ENCODE assay signal across 20 cellular contexts in genomic region chr10:132872658-132873057, GRCh38.
DNase-seq lines count a peak whose midpoint lies in the region; ATAC-seq and TF ChIP-seq lines count a peak whose summit lies in the region.
"Had no signal": no experiment of that assay in that cellular context is flagged by ENCODE, and none has a peak within 500 bp of the region (broad histone marks: within the 10 kb centered on the region; RNA-seq: fewer than 3 reads in every experiment).

No MANE protein-coding gene starts in this region.

- WGBS in suprapubic skin = 91% methylated on average over 13 of the region's 13 CpGs

- CTCF ChIA-PET in activated CD8-positive, alpha-beta memory T cell treated with anti-CD3 and anti-CD28 coated beads, Interleukin-2, amount 10 ng/mL, durations not matched to agents 7 days and 5 days (lab: Charles Lee) = no interaction called here

- DNase-seq in activated T-cell treated with anti-CD3 and anti-CD28 coated beads, Interleukin-2, amount 50 U/mL, for 24 hours = peak; percentile 15
- DNase-seq in activated T-cell treated with anti-CD3 and anti-CD28 coated beads, Interleukin-2, amount 50 U/mL, for 1 hour = no peak
- peak; percentile 12 for DNase-seq in activated CD8-positive, alpha-beta memory T cell treated with anti-CD3 and anti-CD28 coated beads, Interleukin-2, amount 10 ng/mL, durations not matched to agents 7 days and 5 days
- peak; percentile 72 for DNase-seq in mesenteric fat pad (ENCODE audit: low spot score)
- peak; percentile 24 to 47 for DNase-seq in suprapubic skin (ENCODE audit: low spot score in 2 of 2)
- no peak for DNase-seq in foreskin keratinocyte
- no peak for DNase-seq in amygdala (lab: John Stamatoyannopoulos, UW)
- no peak for DNase-seq in GM10266 (ENCODE audit: extremely low spot score)
- DNase-seq: 8988T, DMS79 treated with DMSO at 0.1 percent for 48 hours, IMR-90, NCI-H1417, NCI-H1930, NCI-H345, NCI-H526, PC-3 had no signal

- peaks cover 4% of the 10 kb centered on the region for H3K9me3 ChIP-seq in suprapubic skin
- H3K9me3 ChIP-seq: HAP-1 had no signal

- no peaks in the 10 kb centered on the region for H3K9me3 Mint-ChIP-seq in activated T-cell treated with anti-CD3 and anti-CD28 coated beads, Interleukin-2, amount 50 U/mL, for 24 hours
- H3K9me3 Mint-ChIP-seq in activated CD8-positive, alpha-beta memory T cell treated with anti-CD3 and anti-CD28 coated beads, Interleukin-2, amount 10 ng/mL, durations not matched to agents 7 days and 5 days (ENCODE audit: low read depth) = no peaks in the 10 kb centered on the region

- no peak for TF ChIP-seq CTCF in suprapubic skin (IDR thresholded peaks at IDR 0.05)
- no peak for TF ChIP-seq CTCF in foreskin keratinocyte (conservative IDR thresholded peaks at IDR 0.05)
- no peak for TF ChIP-seq CTCF in GM10266 (IDR thresholded peaks at IDR 0.05; ENCODE audit: control insufficient read depth, insufficient read depth, low read depth, missing control alignments)

- ATAC-seq in activated CD8-positive, alpha-beta memory T cell treated with anti-CD3 and anti-CD28 coated beads, Interleukin-2, amount 10 ng/mL, durations not matched to agents 7 days and 5 days = no peak
- no peak for ATAC-seq in foreskin keratinocyte
- ATAC-seq: PC-3 had no signal

- H3K4me1 ChIP-seq in suprapubic skin = no peaks in the 10 kb centered on the region
- H3K4me1 ChIP-seq in foreskin keratinocyte = no peaks in the 10 kb centered on the region
- H3K4me1 ChIP-seq: HAP-1 had no signal

- H3K27ac Mint-ChIP-seq in activated T-cell treated with anti-CD3 and anti-CD28 coated beads, Interleukin-2, amount 50 U/mL, for 24 hours = no peak overlapping the region
- H3K27ac Mint-ChIP-seq in activated CD8-positive, alpha-beta memory T cell treated with anti-CD3 and anti-CD28 coated beads, Interleukin-2, amount 10 ng/mL, durations not matched to agents 7 days and 5 days = no peak overlapping the region
- H3K27ac Mint-ChIP-seq: CD14-positive monocyte had no signal

- no peaks in the 10 kb centered on the region for H3K4me1 Mint-ChIP-seq in activated T-cell treated with anti-CD3 and anti-CD28 coated beads, Interleukin-2, amount 50 U/mL, for 24 hours (ENCODE audit: low read depth)
- no peaks in the 10 kb centered on the region for H3K4me1 Mint-ChIP-seq in activated CD8-positive, alpha-beta memory T cell treated with anti-CD3 and anti-CD28 coated beads, Interleukin-2, amount 10 ng/mL, durations not matched to agents 7 days and 5 days
- H3K4me1 Mint-ChIP-seq: CD14-positive monocyte had no signal

- no peak overlapping the region for H3K4me3 ChIP-seq in suprapubic skin
- H3K4me3 ChIP-seq: HAP-1 had no signal

- H3K27me3 Mint-ChIP-seq in activated T-cell treated with anti-CD3 and anti-CD28 coated beads, Interleukin-2, amount 50 U/mL, for 24 hours = peaks cover 36% of the 10 kb centered on the region
- H3K27me3 Mint-ChIP-seq in activated CD8-positive, alpha-beta memory T cell treated with anti-CD3 and anti-CD28 coated beads, Interleukin-2, amount 10 ng/mL, durations not matched to agents 7 days and 5 days = peaks cover 9% of the 10 kb centered on the region

- H3K36me3 Mint-ChIP-seq in activated T-cell treated with anti-CD3 and anti-CD28 coated beads, Interleukin-2, amount 50 U/mL, for 24 hours (ENCODE audit: low read depth) = no peaks in the 10 kb centered on the region
- H3K36me3 Mint-ChIP-seq in activated CD8-positive, alpha-beta memory T cell treated with anti-CD3 and anti-CD28 coated beads, Interleukin-2, amount 10 ng/mL, durations not matched to agents 7 days and 5 days = no peaks in the 10 kb centered on the region
- H3K36me3 Mint-ChIP-seq: CD14-positive monocyte had no signal

- TF ChIP-seq POLR2A in suprapubic skin (IDR thresholded peaks at IDR 0.05) = no peak

- H3K27ac ChIP-seq in suprapubic skin (no peak overlapping the region), foreskin keratinocyte (no peak overlapping the region)
- H3K27ac ChIP-seq: HL-60, RWPE1 had no signal

- H3K36me3 ChIP-seq in suprapubic skin = no peaks in the 10 kb centered on the region
- H3K36me3 ChIP-seq: HAP-1 had no signal

- peaks cover 32% of the 10 kb centered on the region for H3K27me3 ChIP-seq in suprapubic skin
- H3K27me3 ChIP-seq in foreskin keratinocyte = peaks cover 2% of the 10 kb centered on the region

- no peak overlapping the region for H3K4me3 Mint-ChIP-seq in activated T-cell treated with anti-CD3 and anti-CD28 coated beads, Interleukin-2, amount 50 U/mL, for 24 hours
- no peak overlapping the region for H3K4me3 Mint-ChIP-seq in activated CD8-positive, alpha-beta memory T cell treated with anti-CD3 and anti-CD28 coated beads, Interleukin-2, amount 10 ng/mL, durations not matched to agents 7 days and 5 days
- H3K4me3 Mint-ChIP-seq: CD14-positive monocyte had no signal

- TF ChIP-seq EP300 in suprapubic skin (IDR thresholded peaks at IDR 0.05) = no peak

Comparison
In these comparisons a context has a peak if more than half of its experiments do, and no peak if none do; other contexts are left out.
1. DNase-seq: peak in activated T-cell treated with anti-CD3 and anti-CD28 coated beads, Interleukin-2, amount 50 U/mL, for 24 hours (single experiment), activated CD8-positive, alpha-beta memory T cell treated with anti-CD3 and anti-CD28 coated beads, Interleukin-2, amount 10 ng/mL, durations not matched to agents 7 days and 5 days (single experiment), mesenteric fat pad (single experiment) and suprapubic skin (2 of 2); none in activated T-cell treated with anti-CD3 and anti-CD28 coated beads, Interleukin-2, amount 50 U/mL, for 1 hour (single experiment), foreskin keratinocyte (0 of 2), amygdala (0 of 56) and GM10266 (single experiment).